20 cellular contexts compared by ENCODE assay signal in genomic region chr12:49791156-49791555, GRCh38. TPM values are rescaled to one million over a fixed set of nuclear protein-coding genes. Genes with fewer than 3 reads are reported as not detected.
A peak's percentile ranks its signal among the peaks of the same experiment; 100 is the strongest.
DNase-seq lines count a peak whose midpoint lies in the region; ATAC-seq and TF ChIP-seq lines count a peak whose summit lies in the region.
"Had no signal": no experiment of that assay in that cellular context is flagged by ENCODE, and none has a peak within 500 bp of the region (broad histone marks: within the 10 kb centered on the region; RNA-seq: fewer than 3 reads in every experiment).

No MANE protein-coding gene starts in this region.

- H3K36me3 Mint-ChIP-seq in endodermal cell (ENCODE audit: low read depth) (peaks cover 10% of the 10 kb centered on the region), nephron progenitor cell (ENCODE audit: low read depth) (peaks cover 22% of the 10 kb centered on the region)
- peaks cover 14 to 20% of the 10 kb centered on the region in 2 donors for H3K36me3 Mint-ChIP-seq in stimulated activated naive B cell treated with anti-CD40 and anti-IgM and Interleukin-4, amounts not matched to agents 10 μg/mL and 1 μg/mL and 100 μg/mL, for 72 hours
- H3K36me3 Mint-ChIP-seq: CD4-positive, CD25-positive, alpha-beta regulatory T cell had no signal

- H3K27me3 Mint-ChIP-seq in endodermal cell (ENCODE audit: insufficient read depth) (no peaks in the 10 kb centered on the region), nephron progenitor cell (ENCODE audit: low read depth, poor library complexity) (peaks cover 2% of the 10 kb centered on the region)
- H3K27me3 Mint-ChIP-seq in stimulated activated naive B cell treated with anti-CD40 and anti-IgM and Interleukin-4, amounts not matched to agents 10 μg/mL and 1 μg/mL and 100 μg/mL, for 72 hours: no peaks in the 10 kb centered on the region

- H3K27ac Mint-ChIP-seq in endodermal cell (peak overlapping the region; percentile 30), nephron progenitor cell (peak overlapping the region; percentile 80)
- peak overlapping the region; percentile 51 for H3K27ac Mint-ChIP-seq in stimulated activated naive B cell treated with anti-CD40 and anti-IgM and Interleukin-4, amounts not matched to agents 10 μg/mL and 1 μg/mL and 100 μg/mL, for 72 hours

- H3K27ac ChIP-seq in HUES6 (ENCODE audit: low read depth, low read length) (peak overlapping the region; percentile 51; the same call in 1 of the 2 replicates), endodermal cell (ENCODE audit: low read depth, low read length) (no peak overlapping the region)
- H3K27ac ChIP-seq: GM23248 had no signal

- H3K27me3 ChIP-seq in HUES6 (ENCODE audit: control insufficient read depth, insufficient read depth, low read length) (no peaks in the 10 kb centered on the region), endodermal cell (ENCODE audit: control insufficient read depth, insufficient read depth, low read length, poor library complexity, severe bottlenecking) (no peaks in the 10 kb centered on the region)

- DNase-seq in endodermal cell (no peak), nephron progenitor cell (no peak), GM13976 (ENCODE audit: low spot score) (no peak), GM20000 (ENCODE audit: low spot score) (no peak), HPDE6-E6E7 (ENCODE audit: extremely low spot score) (no peak)
- no peak for DNase-seq in stimulated activated naive B cell treated with anti-CD40 and anti-IgM and Interleukin-4, amounts not matched to agents 10 μg/mL and 1 μg/mL and 100 μg/mL, for 72 hours
- DNase-seq: CD4-positive, CD25-positive, alpha-beta regulatory T cell; EL; GF-D8; GM23248; KBM-7; NCI-H1092 treated with DMSO at 0.1 percent for 48 hours; NCI-H1436 treated with DMSO at 0.1 percent for 48 hours; NCI-H1930; NCI-H226; NCI-H510A treated with DMSO at 0.1 percent for 48 hours; NCI-H82; OCI-M1; Right ventricle myocardium superior had no signal

- H3K4me3 ChIP-seq in HUES6 (ENCODE audit: low read depth, low read length): no peak overlapping the region
- H3K4me3 ChIP-seq in endodermal cell (ENCODE audit: low read length): no peak overlapping the region
- H3K4me3 ChIP-seq: GM23248 had no signal

- H3K4me3 Mint-ChIP-seq in endodermal cell (no peak overlapping the region), nephron progenitor cell (peak overlapping the region; percentile 26)
- no peak overlapping the region for H3K4me3 Mint-ChIP-seq in stimulated activated naive B cell treated with anti-CD40 and anti-IgM and Interleukin-4, amounts not matched to agents 10 μg/mL and 1 μg/mL and 100 μg/mL, for 72 hours
- H3K4me3 Mint-ChIP-seq: CD4-positive, CD25-positive, alpha-beta regulatory T cell had no signal

- H3K9me3 ChIP-seq in HUES6 (ENCODE audit: control insufficient read depth, insufficient read depth, low read depth, low read length) (peaks cover 8% of the 10 kb centered on the region), endodermal cell (ENCODE audit: control insufficient read depth, low read length) (peaks cover 6% of the 10 kb centered on the region)

- in situ Hi-C loops in GM13976 (cut with MboI; ENCODE audit: low sequenced_read_pairs, unreplicated experiment): no loop called here

- TF ChIP-seq CTCF in endodermal cell (conservative IDR thresholded peaks at IDR 0.05) (no peak), nephron progenitor cell (IDR thresholded peaks at IDR 0.05) (no peak), GM13976 (IDR thresholded peaks at IDR 0.05; ENCODE audit: borderline replicate concordance, control extremely low read depth, extremely low read depth, insufficient read depth, missing control alignments) (no peak), GM20000 (IDR thresholded peaks at IDR 0.05; ENCODE audit: extremely low read depth, missing control alignments) (no peak)

- H3K4me1 Mint-ChIP-seq in endodermal cell: no peaks in the 10 kb centered on the region
- peaks cover 17% of the 10 kb centered on the region for H3K4me1 Mint-ChIP-seq in nephron progenitor cell
- peaks cover 0 to 9% of the 10 kb centered on the region in 2 donors for H3K4me1 Mint-ChIP-seq in stimulated activated naive B cell treated with anti-CD40 and anti-IgM and Interleukin-4, amounts not matched to agents 10 μg/mL and 1 μg/mL and 100 μg/mL, for 72 hours
- H3K4me1 Mint-ChIP-seq: CD4-positive, CD25-positive, alpha-beta regulatory T cell had no signal

- H3K9me3 Mint-ChIP-seq in endodermal cell (peaks cover 7% of the 10 kb centered on the region), nephron progenitor cell (peaks cover 8% of the 10 kb centered on the region)
- H3K9me3 Mint-ChIP-seq in stimulated activated naive B cell treated with anti-CD40 and anti-IgM and Interleukin-4, amounts not matched to agents 10 μg/mL and 1 μg/mL and 100 μg/mL, for 72 hours: peaks cover 0 to 3% of the 10 kb centered on the region in 2 donors

- H3K36me3 ChIP-seq in HUES6 (ENCODE audit: control insufficient read depth, insufficient read depth, low read length) (peaks cover 13% of the 10 kb centered on the region), endodermal cell (ENCODE audit: control insufficient read depth, insufficient read depth, low read length) (no peaks in the 10 kb centered on the region)

- ATAC-seq in stimulated activated naive B cell treated with anti-CD40 and anti-IgM and Interleukin-4, amounts not matched to agents 10 μg/mL and 1 μg/mL and 100 μg/mL, for 72 hours (replicated peaks): no peak

- 76 to 94% methylated on average over 4 to 13 of the region's 13 CpGs for WGBS in endodermal cell (ENCODE audit: insufficient coverage in 1 of 2, insufficient read length in 1 of 2), 2 experiments

- H3K4me1 ChIP-seq in HUES6 (ENCODE audit: control insufficient read depth, insufficient read depth, low read length) (peaks cover 5% of the 10 kb centered on the region; the same call in 1 of the 2 replicates), endodermal cell (ENCODE audit: control insufficient read depth, insufficient read depth, low read length) (no peaks in the 10 kb centered on the region)

- H3K9ac ChIP-seq in HUES6 (ENCODE audit: low read length) (no peak overlapping the region), endodermal cell (ENCODE audit: extremely low read depth, low read length, poor library complexity, severe bottlenecking) (no peak overlapping the region)
- H3K9ac ChIP-seq: GM23248 had no signal

RNA-seq across cellular contexts. Expression of gene NCKAP5L, which starts 37.1 kb away (rescaled TPM):
- total RNA-seq in endodermal cell: 10 to 100 TPM; 21.2 to 24.1 TPM
- polyA plus RNA-seq in endodermal cell (2013, experiment 1 of 2): 28.0 TPM
- 25.4 TPM for polyA plus RNA-seq in endodermal cell (2013, experiment 2 of 2)

RNA-seq across cellular contexts. Expression of gene TMBIM6, which starts 49.8 kb away (rescaled TPM):
- 100 to 1,000 TPM; 426 to 455 TPM for total RNA-seq in endodermal cell
- polyA plus RNA-seq in endodermal cell (2013, experiment 1 of 2): 396 TPM
- polyA plus RNA-seq in endodermal cell (2013, experiment 2 of 2): 348 TPM

RNA-seq across cellular contexts. Expression of gene BCDIN3D, which starts 51.8 kb away (rescaled TPM):
- 1 to 10 TPM; 2.8 to 3.8 TPM for total RNA-seq in endodermal cell
- polyA plus RNA-seq in endodermal cell (2013, experiment 1 of 2): 4.8 TPM
- polyA plus RNA-seq in endodermal cell (2013, experiment 2 of 2): 5.1 TPM

Comparison
In these comparisons a context has a peak if more than half of its experiments do, and no peak if none do; other contexts are left out.
1. H3K27ac Mint-ChIP-seq: peak in every context shown above with its lines; median percentile 80 in nephron progenitor cell; 51 in stimulated activated naive B cell treated with anti-CD40 and anti-IgM and Interleukin-4, amounts not matched to agents 10 μg/mL and 1 μg/mL and 100 μg/mL, for 72 hours; 30 in endodermal cell.